Comparison of ENCODE assay signal across 1 cellular context in the genomic region with DNA sequence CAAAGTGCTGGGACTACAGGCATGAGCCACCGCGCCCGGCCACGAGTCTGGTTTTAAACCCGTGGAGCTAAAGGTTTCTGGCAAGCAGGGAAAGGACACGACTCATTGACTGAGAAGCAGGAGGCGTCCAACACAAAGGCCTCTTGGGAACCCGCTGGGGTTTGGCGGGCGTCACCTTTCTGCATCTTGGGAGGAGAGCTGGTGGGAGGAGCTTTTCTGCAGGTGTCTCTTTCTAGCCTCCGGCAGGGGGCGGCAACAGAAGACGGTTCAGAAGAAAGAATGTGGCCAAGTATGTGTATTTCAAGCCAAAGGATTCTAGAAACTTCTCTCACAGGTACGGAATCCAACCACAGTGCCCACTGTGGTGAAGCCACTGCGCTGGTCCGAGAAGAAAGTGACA.
TF ChIP-seq lines count a peak whose summit lies in the region.

No MANE protein-coding gene starts in this region.

TF ChIP-seq in HEK293, 187 proteins besides CTCF, POLR2A, EP300 and RAD21 (continued from another document):
- TF ChIP-seq BCL11A (tag by site-specific recombination; IDR thresholded peaks at IDR 0.05; ENCODE audit: low read depth): peak; percentile 53; the same call in 1 of the 2 replicates
- no peak for TF ChIP-seq ZNF416 (tag by site-specific recombination; IDR thresholded peaks at IDR 0.05)
- no peak for TF ChIP-seq ZNF302 (tag by site-specific recombination; IDR thresholded peaks at IDR 0.05; ENCODE audit: low read depth)
- TF ChIP-seq ZNF24 (tag by site-specific recombination; IDR thresholded peaks at IDR 0.05): 0 out of 2 replicates have a peak, but pooled peaks have one; percentile 31
- TF ChIP-seq, protein P1, sequence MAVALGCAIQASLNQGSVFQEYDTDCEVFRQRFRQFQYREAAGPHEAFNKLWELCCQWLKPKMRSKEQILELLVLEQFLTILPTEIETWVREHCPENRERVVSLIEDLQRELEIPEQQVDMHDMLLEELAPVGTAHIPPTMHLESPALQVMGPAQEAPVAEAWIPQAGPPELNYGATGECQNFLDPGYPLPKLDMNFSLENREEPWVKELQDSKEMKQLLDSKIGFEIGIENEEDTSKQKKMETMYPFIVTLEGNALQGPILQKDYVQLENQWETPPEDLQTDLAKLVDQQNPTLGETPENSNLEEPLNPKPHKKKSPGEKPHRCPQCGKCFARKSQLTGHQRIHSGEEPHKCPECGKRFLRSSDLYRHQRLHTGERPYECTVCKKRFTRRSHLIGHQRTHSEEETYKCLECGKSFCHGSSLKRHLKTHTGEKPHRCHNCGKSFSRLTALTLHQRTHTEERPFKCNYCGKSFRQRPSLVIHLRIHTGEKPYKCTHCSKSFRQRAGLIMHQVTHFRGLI (tag by site-specific recombination; IDR thresholded peaks at IDR 0.05): peak; percentile 60; the same call in 1 of the 2 replicates
- peak; percentile 76 for TF ChIP-seq ZIC2 (tag by site-specific recombination; IDR thresholded peaks at IDR 0.05)
- peak; percentile 77 for TF ChIP-seq ZEB2 (tag by site-specific recombination; IDR thresholded peaks at IDR 0.05)
